1 cellular context compared by ENCODE assay signal in the genomic region with DNA sequence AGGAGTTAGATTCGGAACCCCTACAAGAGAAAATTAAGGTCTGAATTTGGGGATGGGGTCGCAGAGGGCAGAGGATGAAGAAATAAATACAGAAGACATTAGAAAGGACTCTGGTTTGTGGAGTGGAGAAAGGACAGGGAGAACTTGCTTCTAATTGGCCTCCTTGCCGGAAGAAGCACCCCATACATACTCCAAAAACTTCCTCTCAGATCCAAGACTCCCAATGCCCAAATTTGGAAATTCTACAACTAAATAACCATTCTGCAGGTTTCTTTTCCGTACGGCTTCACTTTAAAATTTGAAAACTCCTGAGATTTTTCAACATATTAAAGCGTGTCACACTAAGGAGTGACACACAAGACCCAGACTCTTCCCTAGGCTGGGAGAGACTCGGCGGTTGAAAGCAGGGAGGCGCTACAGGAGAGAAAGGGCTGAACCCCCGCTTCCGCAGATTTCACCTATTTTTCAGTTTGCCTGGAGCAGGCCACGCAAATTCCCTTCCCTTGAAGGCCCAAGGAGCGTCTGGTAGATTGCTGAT.
TF ChIP-seq lines count a peak whose summit lies in the region.

No MANE protein-coding gene starts in this region.

TF ChIP-seq in HEK293, 187 proteins besides CTCF, POLR2A, EP300 and RAD21 (continued from another document):
- TF ChIP-seq, protein P1, sequence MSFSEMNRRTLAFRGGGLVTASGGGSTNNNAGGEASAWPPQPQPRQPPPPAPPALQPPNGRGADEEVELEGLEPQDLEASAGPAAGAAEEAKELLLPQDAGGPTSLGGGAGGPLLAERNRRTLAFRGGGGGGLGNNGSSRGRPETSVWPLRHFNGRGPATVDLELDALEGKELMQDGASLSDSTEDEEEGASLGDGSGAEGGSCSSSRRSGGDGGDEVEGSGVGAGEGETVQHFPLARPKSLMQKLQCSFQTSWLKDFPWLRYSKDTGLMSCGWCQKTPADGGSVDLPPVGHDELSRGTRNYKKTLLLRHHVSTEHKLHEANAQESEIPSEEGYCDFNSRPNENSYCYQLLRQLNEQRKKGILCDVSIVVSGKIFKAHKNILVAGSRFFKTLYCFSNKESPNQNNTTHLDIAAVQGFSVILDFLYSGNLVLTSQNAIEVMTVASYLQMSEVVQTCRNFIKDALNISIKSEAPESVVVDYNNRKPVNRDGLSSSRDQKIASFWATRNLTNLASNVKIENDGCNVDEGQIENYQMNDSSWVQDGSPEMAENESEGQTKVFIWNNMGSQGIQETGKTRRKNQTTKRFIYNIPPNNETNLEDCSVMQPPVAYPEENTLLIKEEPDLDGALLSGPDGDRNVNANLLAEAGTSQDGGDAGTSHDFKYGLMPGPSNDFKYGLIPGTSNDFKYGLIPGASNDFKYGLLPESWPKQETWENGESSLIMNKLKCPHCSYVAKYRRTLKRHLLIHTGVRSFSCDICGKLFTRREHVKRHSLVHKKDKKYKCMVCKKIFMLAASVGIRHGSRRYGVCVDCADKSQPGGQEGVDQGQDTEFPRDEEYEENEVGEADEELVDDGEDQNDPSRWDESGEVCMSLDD (tag by site-specific recombination; IDR thresholded peaks at IDR 0.05), result no peak
- TF ChIP-seq GLI4 (tag by site-specific recombination; IDR thresholded peaks at IDR 0.05) (no peak), EGR2 (tag by site-specific recombination; IDR thresholded peaks at IDR 0.05; ENCODE audit: low read depth) (no peak), SP3 (tag by site-specific recombination; IDR thresholded peaks at IDR 0.05) (no peak), ZFP69B (tag by site-specific recombination; IDR thresholded peaks at IDR 0.05) (no peak), ZNF324 (tag by site-specific recombination; IDR thresholded peaks at IDR 0.05) (no peak), ZNF155 (tag by site-specific recombination; IDR thresholded peaks at IDR 0.05) (no peak), SP2 (tag by site-specific recombination; IDR thresholded peaks at IDR 0.05) (peak; percentile 28; the same call in 1 of the 2 replicates), WT1 (tag by site-specific recombination; IDR thresholded peaks at IDR 0.05) (no peak), ZNF670 (tag by site-specific recombination; IDR thresholded peaks at IDR 0.05; ENCODE audit: low read depth) (no peak), HOXA7 (CRISPR knock-in tag; IDR thresholded peaks at IDR 0.05; ENCODE audit: borderline replicate concordance) (no peak), ZNF768 (tag by site-specific recombination; IDR thresholded peaks at IDR 0.05) (no peak), ZIC2 (tag by site-specific recombination; IDR thresholded peaks at IDR 0.05) (no peak), ZNF530 (tag by site-specific recombination; IDR thresholded peaks at IDR 0.05; ENCODE audit: low read depth) (no peak)
- TF ChIP-seq, protein P2, sequence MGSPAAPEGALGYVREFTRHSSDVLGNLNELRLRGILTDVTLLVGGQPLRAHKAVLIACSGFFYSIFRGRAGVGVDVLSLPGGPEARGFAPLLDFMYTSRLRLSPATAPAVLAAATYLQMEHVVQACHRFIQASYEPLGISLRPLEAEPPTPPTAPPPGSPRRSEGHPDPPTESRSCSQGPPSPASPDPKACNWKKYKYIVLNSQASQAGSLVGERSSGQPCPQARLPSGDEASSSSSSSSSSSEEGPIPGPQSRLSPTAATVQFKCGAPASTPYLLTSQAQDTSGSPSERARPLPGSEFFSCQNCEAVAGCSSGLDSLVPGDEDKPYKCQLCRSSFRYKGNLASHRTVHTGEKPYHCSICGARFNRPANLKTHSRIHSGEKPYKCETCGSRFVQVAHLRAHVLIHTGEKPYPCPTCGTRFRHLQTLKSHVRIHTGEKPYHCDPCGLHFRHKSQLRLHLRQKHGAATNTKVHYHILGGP (tag by site-specific recombination; IDR thresholded peaks at IDR 0.05), result no peak
- TF ChIP-seq, protein P3, sequence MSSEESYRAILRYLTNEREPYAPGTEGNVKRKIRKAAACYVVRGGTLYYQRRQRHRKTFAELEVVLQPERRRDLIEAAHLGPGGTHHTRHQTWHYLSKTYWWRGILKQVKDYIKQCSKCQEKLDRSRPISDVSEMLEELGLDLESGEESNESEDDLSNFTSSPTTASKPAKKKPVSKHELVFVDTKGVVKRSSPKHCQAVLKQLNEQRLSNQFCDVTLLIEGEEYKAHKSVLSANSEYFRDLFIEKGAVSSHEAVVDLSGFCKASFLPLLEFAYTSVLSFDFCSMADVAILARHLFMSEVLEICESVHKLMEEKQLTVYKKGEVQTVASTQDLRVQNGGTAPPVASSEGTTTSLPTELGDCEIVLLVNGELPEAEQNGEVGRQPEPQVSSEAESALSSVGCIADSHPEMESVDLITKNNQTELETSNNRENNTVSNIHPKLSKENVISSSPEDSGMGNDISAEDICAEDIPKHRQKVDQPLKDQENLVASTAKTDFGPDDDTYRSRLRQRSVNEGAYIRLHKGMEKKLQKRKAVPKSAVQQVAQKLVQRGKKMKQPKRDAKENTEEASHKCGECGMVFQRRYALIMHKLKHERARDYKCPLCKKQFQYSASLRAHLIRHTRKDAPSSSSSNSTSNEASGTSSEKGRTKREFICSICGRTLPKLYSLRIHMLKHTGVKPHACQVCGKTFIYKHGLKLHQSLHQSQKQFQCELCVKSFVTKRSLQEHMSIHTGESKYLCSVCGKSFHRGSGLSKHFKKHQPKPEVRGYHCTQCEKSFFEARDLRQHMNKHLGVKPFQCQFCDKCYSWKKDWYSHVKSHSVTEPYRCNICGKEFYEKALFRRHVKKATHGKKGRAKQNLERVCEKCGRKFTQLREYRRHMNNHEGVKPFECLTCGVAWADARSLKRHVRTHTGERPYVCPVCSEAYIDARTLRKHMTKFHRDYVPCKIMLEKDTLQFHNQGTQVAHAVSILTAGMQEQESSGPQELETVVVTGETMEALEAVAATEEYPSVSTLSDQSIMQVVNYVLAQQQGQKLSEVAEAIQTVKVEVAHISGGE (tag by site-specific recombination; conservative IDR thresholded peaks at IDR 0.05; ENCODE audit: low read depth), result no peak
- TF ChIP-seq, protein P4, sequence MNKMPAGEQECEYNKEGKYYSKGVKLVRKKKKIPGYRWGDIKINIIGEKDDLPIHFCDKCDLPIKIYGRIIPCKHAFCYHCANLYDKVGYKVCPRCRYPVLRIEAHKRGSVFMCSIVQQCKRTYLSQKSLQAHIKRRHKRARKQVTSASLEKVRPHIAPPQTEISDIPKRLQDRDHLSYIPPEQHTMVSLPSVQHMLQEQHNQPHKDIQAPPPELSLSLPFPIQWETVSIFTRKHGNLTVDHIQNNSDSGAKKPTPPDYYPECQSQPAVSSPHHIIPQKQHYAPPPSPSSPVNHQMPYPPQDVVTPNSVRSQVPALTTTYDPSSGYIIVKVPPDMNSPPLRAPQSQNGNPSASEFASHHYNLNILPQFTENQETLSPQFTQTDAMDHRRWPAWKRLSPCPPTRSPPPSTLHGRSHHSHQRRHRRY (tag by site-specific recombination; IDR thresholded peaks at IDR 0.05), result no peak
- TF ChIP-seq, protein P5, sequence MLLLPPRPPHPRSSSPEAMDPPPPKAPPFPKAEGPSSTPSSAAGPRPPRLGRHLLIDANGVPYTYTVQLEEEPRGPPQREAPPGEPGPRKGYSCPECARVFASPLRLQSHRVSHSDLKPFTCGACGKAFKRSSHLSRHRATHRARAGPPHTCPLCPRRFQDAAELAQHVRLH (tag by site-specific recombination; IDR thresholded peaks at IDR 0.05), result no peak
- TF ChIP-seq, protein P6, sequence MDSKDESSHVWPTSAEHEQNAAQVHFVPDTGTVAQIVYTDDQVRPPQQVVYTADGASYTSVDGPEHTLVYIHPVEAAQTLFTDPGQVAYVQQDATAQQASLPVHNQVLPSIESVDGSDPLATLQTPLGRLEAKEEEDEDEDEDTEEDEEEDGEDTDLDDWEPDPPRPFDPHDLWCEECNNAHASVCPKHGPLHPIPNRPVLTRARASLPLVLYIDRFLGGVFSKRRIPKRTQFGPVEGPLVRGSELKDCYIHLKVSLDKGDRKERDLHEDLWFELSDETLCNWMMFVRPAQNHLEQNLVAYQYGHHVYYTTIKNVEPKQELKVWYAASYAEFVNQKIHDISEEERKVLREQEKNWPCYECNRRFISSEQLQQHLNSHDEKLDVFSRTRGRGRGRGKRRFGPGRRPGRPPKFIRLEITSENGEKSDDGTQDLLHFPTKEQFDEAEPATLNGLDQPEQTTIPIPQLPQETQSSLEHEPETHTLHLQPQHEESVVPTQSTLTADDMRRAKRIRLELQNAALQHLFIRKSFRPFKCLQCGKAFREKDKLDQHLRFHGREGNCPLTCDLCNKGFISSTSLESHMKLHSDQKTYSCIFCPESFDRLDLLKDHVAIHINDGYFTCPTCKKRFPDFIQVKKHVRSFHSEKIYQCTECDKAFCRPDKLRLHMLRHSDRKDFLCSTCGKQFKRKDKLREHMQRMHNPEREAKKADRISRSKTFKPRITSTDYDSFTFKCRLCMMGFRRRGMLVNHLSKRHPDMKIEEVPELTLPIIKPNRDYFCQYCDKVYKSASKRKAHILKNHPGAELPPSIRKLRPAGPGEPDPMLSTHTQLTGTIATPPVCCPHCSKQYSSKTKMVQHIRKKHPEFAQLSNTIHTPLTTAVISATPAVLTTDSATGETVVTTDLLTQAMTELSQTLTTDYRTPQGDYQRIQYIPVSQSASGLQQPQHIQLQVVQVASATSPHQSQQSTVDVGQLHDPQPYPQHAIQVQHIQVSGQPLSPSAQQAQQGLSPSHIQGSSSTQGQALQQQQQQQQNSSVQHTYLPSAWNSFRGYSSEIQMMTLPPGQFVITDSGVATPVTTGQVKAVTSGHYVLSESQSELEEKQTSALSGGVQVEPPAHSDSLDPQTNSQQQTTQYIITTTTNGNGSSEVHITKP (tag by site-specific recombination; IDR thresholded peaks at IDR 0.05), result no peak
- TF ChIP-seq, protein P7, sequence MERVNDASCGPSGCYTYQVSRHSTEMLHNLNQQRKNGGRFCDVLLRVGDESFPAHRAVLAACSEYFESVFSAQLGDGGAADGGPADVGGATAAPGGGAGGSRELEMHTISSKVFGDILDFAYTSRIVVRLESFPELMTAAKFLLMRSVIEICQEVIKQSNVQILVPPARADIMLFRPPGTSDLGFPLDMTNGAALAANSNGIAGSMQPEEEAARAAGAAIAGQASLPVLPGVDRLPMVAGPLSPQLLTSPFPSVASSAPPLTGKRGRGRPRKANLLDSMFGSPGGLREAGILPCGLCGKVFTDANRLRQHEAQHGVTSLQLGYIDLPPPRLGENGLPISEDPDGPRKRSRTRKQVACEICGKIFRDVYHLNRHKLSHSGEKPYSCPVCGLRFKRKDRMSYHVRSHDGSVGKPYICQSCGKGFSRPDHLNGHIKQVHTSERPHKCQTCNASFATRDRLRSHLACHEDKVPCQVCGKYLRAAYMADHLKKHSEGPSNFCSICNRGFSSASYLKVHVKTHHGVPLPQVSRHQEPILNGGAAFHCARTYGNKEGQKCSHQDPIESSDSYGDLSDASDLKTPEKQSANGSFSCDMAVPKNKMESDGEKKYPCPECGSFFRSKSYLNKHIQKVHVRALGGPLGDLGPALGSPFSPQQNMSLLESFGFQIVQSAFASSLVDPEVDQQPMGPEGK (tag by site-specific recombination; IDR thresholded peaks at IDR 0.05), result peak; percentile 77
